15 cellular contexts compared by ENCODE assay signal in genomic region chr2:61762292-61762691, GRCh38.
DNase-seq lines count a peak whose midpoint lies in the region; ATAC-seq and TF ChIP-seq lines count a peak whose summit lies in the region.
"Had no signal": no experiment of that assay in that cellular context is flagged by ENCODE, and none has a peak within 500 bp of the region (broad histone marks: within the 10 kb centered on the region; RNA-seq: fewer than 3 reads in every experiment).

No MANE protein-coding gene starts in this region.

- no peak overlapping the region for H3K4me3 ChIP-seq in astrocyte of the spinal cord (ENCODE audit: low read depth, low read length)
- peak overlapping the region; percentile 67 for H3K4me3 ChIP-seq in smooth muscle cell
- H3K4me3 ChIP-seq: colonic mucosa had no signal

- no peaks in the 10 kb centered on the region for H4K20me1 ChIP-seq in smooth muscle cell (ENCODE audit: low read depth)

- no peak for TF ChIP-seq CTCF in astrocyte of the spinal cord (IDR thresholded peaks at IDR 0.05; ENCODE audit: low read depth, low read length)
- TF ChIP-seq CTCF in smooth muscle cell (IDR thresholded peaks at IDR 0.05; ENCODE audit: borderline replicate concordance, insufficient read depth, poor library complexity, severe bottlenecking): no peak

- H3K27me3 ChIP-seq in smooth muscle cell (ENCODE audit: low read depth): no peaks in the 10 kb centered on the region
- H3K27me3 ChIP-seq: colonic mucosa had no signal

- peak; percentile 11 for DNase-seq in activated naive CD4-positive, alpha-beta T cell treated with Interleukin-2 at 50 U/mL for 16 hours
- DNase-seq in activated naive CD4-positive, alpha-beta T cell (lab: John Stamatoyannopoulos, UW): no peak
- peak; percentile 41 for DNase-seq in NCI-H526 treated with DMSO at 0.1 percent for 48 hours (lab: John Stamatoyannopoulos, UW)
- peak; percentile 8 for DNase-seq in astrocyte of the spinal cord (ENCODE audit: low read depth, low spot score)
- no peak for DNase-seq in smooth muscle cell (lab: John Stamatoyannopoulos, UW; ENCODE audit: unreplicated experiment)
- no peak for DNase-seq in SHP77 treated with DMSO at 0.1 percent for 48 hours (lab: John Stamatoyannopoulos, UW)
- DNase-seq: activated effector memory CD4-positive, alpha-beta T cell treated with anti-CD3 and anti-CD28 coated beads, Interleukin-2, amount 50 U/mL, for 16 hours; AML-193; colonic mucosa; mesendoderm; NCI-H1436; stimulated activated CD8-positive, alpha-beta memory T cell treated with anti-CD3 and anti-CD28 coated beads, Interleukin-4, amount 100 ng/mL, for 48 hours had no signal

- no peak overlapping the region for H3K9ac ChIP-seq in smooth muscle cell (ENCODE audit: low read depth)

- ATAC-seq in HG03565 (IDR thresholded peaks at IDR 0.05; ENCODE audit: unreplicated experiment): no peak
- no peak for ATAC-seq in GM21367 (IDR thresholded peaks at IDR 0.05; ENCODE audit: unreplicated experiment)
- ATAC-seq: HepG2 had no signal

- peaks cover 28% of the 10 kb centered on the region for H3F3A ChIP-seq in smooth muscle cell (ENCODE audit: low read depth)

- no peaks in the 10 kb centered on the region for H3K9me3 ChIP-seq in smooth muscle cell (replicated peaks; ENCODE audit: low read depth)
- H3K9me3 ChIP-seq: colonic mucosa had no signal

- H3K4me2 ChIP-seq in smooth muscle cell: peak overlapping the region; percentile 90

- peaks cover 15% of the 10 kb centered on the region for H3K4me1 ChIP-seq in smooth muscle cell (ENCODE audit: low read depth)
- H3K4me1 ChIP-seq: colonic mucosa had no signal

- in situ Hi-C loops in astrocyte of the spinal cord (cut with HindIII; ENCODE audit: low sequenced_read_pairs): no loop called here

- 88% methylated on average over 8 of the region's 8 CpGs for WGBS in smooth muscle cell (ENCODE audit: low lambda C conversion rate)

- no peaks in the 10 kb centered on the region for H3K79me2 ChIP-seq in smooth muscle cell (ENCODE audit: low read depth)

- H3K27ac ChIP-seq in smooth muscle cell (ENCODE audit: low read depth): peak overlapping the region; percentile 100
- H3K27ac ChIP-seq: colonic mucosa had no signal

- H3K36me3 ChIP-seq in smooth muscle cell (ENCODE audit: low read depth): peaks cover 3% of the 10 kb centered on the region
- H3K36me3 ChIP-seq: colonic mucosa had no signal

- H2AFZ ChIP-seq in smooth muscle cell (ENCODE audit: low read depth): no peak overlapping the region

Comparison
In these comparisons a context has a peak if more than half of its experiments do, and no peak if none do; other contexts are left out.
1. DNase-seq: peak in activated naive CD4-positive, alpha-beta T cell treated with Interleukin-2 at 50 U/mL for 16 hours (single experiment), NCI-H526 treated with DMSO at 0.1 percent for 48 hours (single experiment) and astrocyte of the spinal cord (single experiment); none in activated naive CD4-positive, alpha-beta T cell (0 of 4), smooth muscle cell (single experiment) and SHP77 treated with DMSO at 0.1 percent for 48 hours (single experiment).